8 cellular contexts compared by ENCODE assay signal in genomic region chr22:38843201-38843715, GRCh38. TPM values are rescaled to one million over a fixed set of nuclear protein-coding genes. Genes with fewer than 3 reads are reported as not detected.
DNase-seq lines count a peak whose midpoint lies in the region; ATAC-seq, FAIRE-seq and TF ChIP-seq lines count a peak whose summit lies in the region.

No MANE protein-coding gene starts in this region.

- H3K36me3 Mint-ChIP-seq in CD8-positive, alpha-beta memory T cell = peaks cover 0 to 4% (median 2%) of the 10 kb centered on the region in 3 donors
- H3K36me3 Mint-ChIP-seq in T-helper 2 cell treated with Interferon-gamma antibody and Interleukin-4, amounts not matched to agents 5 μg/mL and 100 μg/mL, for 36 hours (ENCODE audit: low read depth) = no peaks in the 10 kb centered on the region

- H3K27ac Mint-ChIP-seq in CD8-positive, alpha-beta memory T cell = no peak overlapping the region
- H3K27ac Mint-ChIP-seq in T-helper 2 cell treated with Interferon-gamma antibody and Interleukin-4, amounts not matched to agents 5 μg/mL and 100 μg/mL, for 36 hours = no peak overlapping the region

- peak overlapping the region in 2 of 7 donors; percentile 31 to 84 for H3K4me3 Mint-ChIP-seq in CD8-positive, alpha-beta memory T cell
- H3K4me3 Mint-ChIP-seq in T-helper 2 cell treated with Interferon-gamma antibody and Interleukin-4, amounts not matched to agents 5 μg/mL and 100 μg/mL, for 36 hours = no peak overlapping the region

- peak; percentile 18 to 78 (median 58) for DNase-seq in CD8-positive, alpha-beta memory T cell
- DNase-seq in HTR-8/SVneo (ENCODE audit: insufficient read length, low spot score) (peak; percentile 61), breast epithelium (ENCODE audit: low spot score in 2 of 2) (no peak), iPS-NIHi7 (ENCODE audit: extremely low spot score) (peak; percentile 73), KG1 (lab: John Stamatoyannopoulos, UW) (no peak)
- DNase-seq in T-helper 2 cell treated with Interferon-gamma antibody and Interleukin-4, amounts not matched to agents 5 μg/mL and 100 μg/mL, for 36 hours (ENCODE audit: low spot score) = peak; percentile 63
- peak in 2 of 3 donors; percentile 29 to 42 for DNase-seq in stimulated activated CD4-positive, alpha-beta T cell treated with anti-CD3 and anti-CD28 coated beads, Interleukin-12 subunit alpha, Interleukin-12 subunit beta, amount 100 ng/mL, for 48 hours (ENCODE audit: low read depth in 2 of 3, low spot score in 1 of 3)

- intact Hi-C loops in breast epithelium (cut with DNase I; ENCODE audit: low total_unique reads) = no loop called here

- no peak overlapping the region for H3K27ac ChIP-seq in CD8-positive, alpha-beta memory T cell (ENCODE audit: low read depth, low read length)
- peak overlapping the region in 1 of 2 donors; percentile 52 for H3K27ac ChIP-seq in breast epithelium

- TF ChIP-seq CTCF in breast epithelium (IDR thresholded peaks at IDR 0.05) = peak in 1 of 3 donors; percentile 34

- H3K27me3 Mint-ChIP-seq in CD8-positive, alpha-beta memory T cell = peaks cover 7 to 9% of the 10 kb centered on the region in 2 donors
- peaks cover 68% of the 10 kb centered on the region for H3K27me3 Mint-ChIP-seq in T-helper 2 cell treated with Interferon-gamma antibody and Interleukin-4, amounts not matched to agents 5 μg/mL and 100 μg/mL, for 36 hours (ENCODE audit: low read depth)

- ATAC-seq in GM18858 (IDR thresholded peaks at IDR 0.05; ENCODE audit: unreplicated experiment) = no peak

- H3K9me3 Mint-ChIP-seq in CD8-positive, alpha-beta memory T cell = no peaks in the 10 kb centered on the region
- H3K9me3 Mint-ChIP-seq in T-helper 2 cell treated with Interferon-gamma antibody and Interleukin-4, amounts not matched to agents 5 μg/mL and 100 μg/mL, for 36 hours = no peaks in the 10 kb centered on the region

- peaks cover 20% of the 10 kb centered on the region for H3K4me1 ChIP-seq in CD8-positive, alpha-beta memory T cell (ENCODE audit: insufficient read depth, low read length)
- peaks cover 3 to 8% of the 10 kb centered on the region in 2 donors for H3K4me1 ChIP-seq in breast epithelium

- CTCF ChIA-PET in CD8-positive, alpha-beta memory T cell (lab: Charles Lee) = interaction anchor here (0.6 to 2.9 kb wide), 22 partner anchors 9 to 161 kb away, joined by 3 to 23 read pairs (median 4); partner anchors contain the start of genes SUN2 and TOMM22

- peaks cover 21 to 38% (median 34%) of the 10 kb centered on the region in 3 donors for H3K4me1 Mint-ChIP-seq in CD8-positive, alpha-beta memory T cell
- peaks cover 6% of the 10 kb centered on the region for H3K4me1 Mint-ChIP-seq in T-helper 2 cell treated with Interferon-gamma antibody and Interleukin-4, amounts not matched to agents 5 μg/mL and 100 μg/mL, for 36 hours (ENCODE audit: low read depth)

- H3K36me3 ChIP-seq in CD8-positive, alpha-beta memory T cell (ENCODE audit: insufficient read depth, low read length) = no peaks in the 10 kb centered on the region
- H3K36me3 ChIP-seq in breast epithelium = no peaks in the 10 kb centered on the region

- FAIRE-seq in HTR-8/SVneo (lab: Jason Lieb, UNC) = peak; percentile 69

- POLR2A ChIA-PET in CD8-positive, alpha-beta memory T cell (lab: Charles Lee) = interaction anchor here (0.7 to 1.9 kb wide), 8 partner anchors 28 to 161 kb away, joined by 3 to 14 read pairs (median 6); partner anchors contain the start of genes CBX6, GTPBP1 and TOMM22

- H3K27me3 ChIP-seq in CD8-positive, alpha-beta memory T cell (ENCODE audit: insufficient read depth, low read length, poor library complexity, severe bottlenecking) = no peaks in the 10 kb centered on the region
- H3K27me3 ChIP-seq in breast epithelium = no peaks in the 10 kb centered on the region

- no peaks in the 10 kb centered on the region for H3K9me3 ChIP-seq in CD8-positive, alpha-beta memory T cell (ENCODE audit: low read length)
- no peaks in the 10 kb centered on the region for H3K9me3 ChIP-seq in breast epithelium

- TF ChIP-seq POLR2A in breast epithelium (IDR thresholded peaks at IDR 0.05) = no peak

- H3K4me3 ChIP-seq in CD8-positive, alpha-beta memory T cell (ENCODE audit: low read length) = peak overlapping the region; percentile 43
- peak overlapping the region; percentile 27 to 67 (median 58) for H3K4me3 ChIP-seq in breast epithelium

RNA-seq across cellular contexts. Expression of gene NPTXR, which starts 0.6 kb away (rescaled TPM):
- total RNA-seq in CD8-positive, alpha-beta memory T cell = 1 to 10 TPM; 5.9 to 6.3 TPM
- 1.0 TPM for polyA plus RNA-seq in CD8-positive, alpha-beta memory T cell
- 1 to 10 TPM; 3.7 to 4.6 (median 4.5) TPM for total RNA-seq in breast epithelium

RNA-seq across cellular contexts. Expression of gene CBX6, which starts 28.8 kb away (rescaled TPM):
- total RNA-seq in CD8-positive, alpha-beta memory T cell = 100 to 1,000 TPM; 159 to 171 TPM
- 10.8 TPM for polyA plus RNA-seq in CD8-positive, alpha-beta memory T cell
- total RNA-seq in breast epithelium = 10 to 100 TPM; 20.2 to 34.7 (median 25.9) TPM

RNA-seq across cellular contexts. Expression of gene DNAL4, which starts 49.3 kb away (rescaled TPM):
- total RNA-seq in CD8-positive, alpha-beta memory T cell = 1 to 10 TPM; 9.1 to 9.6 TPM
- 12.3 TPM for polyA plus RNA-seq in CD8-positive, alpha-beta memory T cell
- 10 to 100 TPM; 17.8 to 31.2 (median 21.3) TPM for total RNA-seq in breast epithelium

Comparison
In these comparisons a context has a peak if more than half of its experiments do, and no peak if none do; other contexts are left out.
1. DNase-seq: peak in CD8-positive, alpha-beta memory T cell (5 of 5), HTR-8/SVneo (single experiment), T-helper 2 cell treated with Interferon-gamma antibody and Interleukin-4, amounts not matched to agents 5 μg/mL and 100 μg/mL, for 36 hours (single experiment), iPS-NIHi7 (single experiment) and stimulated activated CD4-positive, alpha-beta T cell treated with anti-CD3 and anti-CD28 coated beads, Interleukin-12 subunit alpha, Interleukin-12 subunit beta, amount 100 ng/mL, for 48 hours (2 of 3); none in breast epithelium (0 of 2) and KG1 (single experiment).
2. RNA of gene CBX6, which starts 28.8 kb away (total RNA-seq): 159 to 171 TPM in CD8-positive, alpha-beta memory T cell; 20.2 to 34.7 TPM in breast epithelium; every median in the first group is over 4 times any median in the second.